8 cellular contexts compared by ENCODE assay signal in genomic region chr19:47514869-47515588, GRCh38. TPM values are rescaled to one million over a fixed set of nuclear protein-coding genes. Genes with fewer than 3 reads are reported as not detected.
DNase-seq lines count a peak whose midpoint lies in the region; ATAC-seq and TF ChIP-seq lines count a peak whose summit lies in the region.

NAPA (minus strand) TSS chr19:47515063; CDS start chr19:47514940, 123 bp downstream.

- peaks cover 48% of the 10 kb centered on the region for H3K79me2 ChIP-seq in mammary epithelial cell (ENCODE audit: insufficient read depth, low read length)

- H3K4me3 ChIP-seq in WERI-Rb-1 (ENCODE audit: low read depth, low read length) (peak within 1 kb of the TSS; percentile 97), mammary epithelial cell (replicated peaks in 1 of 3; ENCODE audit: insufficient read depth in 1 of 3, low read depth in 2 of 3, low read length in 3 of 3) (peak within 1 kb of the TSS; percentile 84 to 99 (median 91)), iPS-18c (ENCODE audit: insufficient read depth, low read depth, low read length) (peak within 1 kb of the TSS; percentile 98), skeletal muscle tissue (ENCODE audit: low read length in 3 of 3) (peak within 1 kb of the TSS; percentile 81 to 100 (median 99))

- H3K27ac ChIP-seq in WERI-Rb-1 (peak within 1 kb of the TSS; percentile 94), mammary epithelial cell (ENCODE audit: insufficient read depth, low read depth, low read length) (peak within 1 kb of the TSS; percentile 85), skeletal muscle tissue (ENCODE audit: low read depth, low read length) (peak within 1 kb of the TSS; percentile 100)

- ATAC-seq in GM18873 (IDR thresholded peaks at IDR 0.05; ENCODE audit: low FRiP score, unreplicated experiment): peak; percentile 81
- peak; percentile 77 for ATAC-seq in HG03139 (IDR thresholded peaks at IDR 0.05; ENCODE audit: unreplicated experiment)

- in situ Hi-C loops in ACHN (cut with HindIII; ENCODE audit: low pct_ligation_motif_present, low pct_unique_long_range_greater_than_20kb, low sequenced_read_pairs) (no loop called here), mammary epithelial cell (cut with MboI; ENCODE audit: low sequenced_read_pairs in 2 of 2) (loop anchor here in 1 of 2 donors (5.0 to 10.0 kb wide), 2 partner anchors 87 to 180 kb away; no protein-coding TSS in a partner anchor)

- dilution Hi-C loops in mammary epithelial cell (cut with HindIII; ENCODE audit: low sequenced_read_pairs): no loop called here

- H3K4me2 ChIP-seq in mammary epithelial cell (ENCODE audit: insufficient read depth, low read depth, low read length): peak within 1 kb of the TSS; percentile 98

- peaks cover 26% of the 10 kb centered on the region for H3K4me1 ChIP-seq in mammary epithelial cell (ENCODE audit: insufficient read depth, low read length)
- H3K4me1 ChIP-seq in skeletal muscle tissue (ENCODE audit: control insufficient read depth in 3 of 3, insufficient read depth in 3 of 3, low read length in 3 of 3): peaks cover 37 to 52% (median 45%) of the 10 kb centered on the region in 3 donors

- WGBS in mammary epithelial cell (ENCODE audit: low coverage, missing lambda C conversion rate): 5% methylated on average over 13 of the region's 78 CpGs

- H2AFZ ChIP-seq in mammary epithelial cell (ENCODE audit: low read depth, low read length): peak within 1 kb of the TSS; percentile 89

- CTCF ChIA-PET in mammary epithelial cell (lab: Charles Lee; ENCODE audit: low non-redundant PET): interaction anchor here (0.6 to 0.7 kb wide), 4 partner anchors 93 to 240 kb away, joined by 3 to 4 read pairs (median 3); no protein-coding TSS in a partner anchor

- TF ChIP-seq CTCF in WERI-Rb-1 (IDR thresholded peaks at IDR 0.05; ENCODE audit: low read depth, low read length) (no peak; the same call in 1 of the 2 replicates), mammary epithelial cell (conservative IDR thresholded peaks at IDR 0.05 in 1 of 2, IDR thresholded peaks at IDR 0.05 in 1 of 2; ENCODE audit: extremely low read depth in 1 of 2, insufficient read depth in 1 of 2, low read depth in 1 of 2, low read length in 2 of 2) (no peak)

- intact Hi-C loops in mammary epithelial cell (cut with micrococcal nuclease): loop anchor here (1.0 kb wide), 6 partner anchors 32 to 183 kb away; no protein-coding TSS in a partner anchor

- DNase-seq in ACHN: peak; percentile 98
- peak; percentile 100 for DNase-seq in NCI-H2227 (lab: John Stamatoyannopoulos, UW; ENCODE audit: unreplicated experiment)
- peak; percentile 100 for DNase-seq in WERI-Rb-1
- peak; percentile 100 for DNase-seq in mammary epithelial cell

- H3K27me3 ChIP-seq in WERI-Rb-1 (ENCODE audit: insufficient read depth, low read depth, severe bottlenecking) (no peaks in the 10 kb centered on the region), mammary epithelial cell (ENCODE audit: insufficient read depth, low read length) (no peaks in the 10 kb centered on the region), skeletal muscle tissue (ENCODE audit: control insufficient read depth in 3 of 3, insufficient read depth in 3 of 3, low read length in 3 of 3) (no peaks in the 10 kb centered on the region)

- H3K9ac ChIP-seq in mammary epithelial cell (ENCODE audit: insufficient read depth, low read length): peak within 1 kb of the TSS; percentile 97
- peak within 1 kb of the TSS; percentile 96 to 100 (median 100) for H3K9ac ChIP-seq in skeletal muscle tissue (ENCODE audit: low read depth in 1 of 3, low read length in 3 of 3)

- H4K20me1 ChIP-seq in mammary epithelial cell (ENCODE audit: insufficient read depth, low read length): no peaks in the 10 kb centered on the region

- H3K36me3 ChIP-seq in WERI-Rb-1: peaks cover 15% of the 10 kb centered on the region
- no peaks in the 10 kb centered on the region for H3K36me3 ChIP-seq in mammary epithelial cell (ENCODE audit: insufficient read depth, low read length)
- peaks cover 0 to 4% (median 0%) of the 10 kb centered on the region in 3 donors for H3K36me3 ChIP-seq in skeletal muscle tissue (ENCODE audit: control insufficient read depth in 3 of 3, insufficient read depth in 3 of 3, low read length in 3 of 3)

- H3K9me3 ChIP-seq in WERI-Rb-1 (ENCODE audit: severe bottlenecking) (no peaks in the 10 kb centered on the region), mammary epithelial cell (replicated peaks; ENCODE audit: insufficient read depth, low read length) (no peaks in the 10 kb centered on the region), iPS-18c (ENCODE audit: control insufficient read depth, insufficient read depth, low read length) (peaks cover 2% of the 10 kb centered on the region), skeletal muscle tissue (ENCODE audit: control insufficient read depth in 3 of 3, low read length in 3 of 3) (no peaks in the 10 kb centered on the region)

- BruUV-seq in mammary epithelial cell (replicated peaks; lab: Mats Ljungman, UMichigan): no TSS peak

RNA-seq across cellular contexts. Expression of gene NAPA, which starts in this region (rescaled TPM):
- total RNA-seq in mammary epithelial cell (10 to 100 TPM; 46.0 to 70.7 TPM), skeletal muscle tissue (28.2 TPM)
- 78.6 TPM for polyA plus RNA-seq in mammary epithelial cell
- polyA minus RNA-seq in mammary epithelial cell: 91.8 TPM

Comparison
In these comparisons a context has a peak if more than half of its experiments do, and no peak if none do; other contexts are left out.
1. Peak in every context shown above with its lines: DNase-seq, ATAC-seq, H3K4me3 ChIP-seq and H3K27ac ChIP-seq.